16 cellular contexts compared by ENCODE assay signal in genomic region chr12:72612171-72612570, GRCh38.
"Had no signal": no experiment of that assay in that cellular context is flagged by ENCODE, and none has a peak within 500 bp of the region (broad histone marks: within the 10 kb centered on the region; RNA-seq: fewer than 3 reads in every experiment).

No MANE protein-coding gene starts in this region.

- H3K9me3 ChIP-seq: gastroesophageal sphincter, prostate gland, transverse colon, vagina had no signal

- H3K4me1 Mint-ChIP-seq: activated CD8-positive, alpha-beta memory T cell treated with anti-CD3 and anti-CD28 coated beads, Interleukin-2, amount 10 ng/mL, durations not matched to agents 7 days and 5 days; activated naive CD8-positive, alpha-beta T cell treated with anti-CD3 and anti-CD28 coated beads, Interleukin-2, amount 50 U/mL, for 24 hours; immature natural killer cell; nephron progenitor cell had no signal

- H3K4me1 ChIP-seq: gastroesophageal sphincter, heart right ventricle, prostate gland, transverse colon, vagina had no signal

- H3K27ac Mint-ChIP-seq: activated CD4-positive, alpha-beta memory T cell treated with anti-CD3 and anti-CD28 coated beads for 36 hours; activated CD8-positive, alpha-beta memory T cell treated with anti-CD3 and anti-CD28 coated beads, Interleukin-2, amount 10 ng/mL, durations not matched to agents 7 days and 5 days; activated naive CD4-positive, alpha-beta T cell treated with anti-CD3 and anti-CD28 coated beads for 36 hours; activated naive CD8-positive, alpha-beta T cell treated with anti-CD3 and anti-CD28 coated beads, Interleukin-2, amount 50 U/mL, for 24 hours; activated T-helper 2 cell treated with anti-CD3 and anti-CD28 coated beads, Interferon-gamma antibody, Interleukin-2, Interleukin-4, amounts not matched to agents 10 μg/mL and 5 μg/mL and 100 μg/mL, durations not matched to agents 14 hours and 24 hours and 36 hours; immature natural killer cell; nephron progenitor cell had no signal

- H3K27ac ChIP-seq: gastroesophageal sphincter, heart right ventricle, prostate gland, skin epidermis, transverse colon, vagina had no signal

- DNase-seq: activated CD4-positive, alpha-beta memory T cell treated with anti-CD3 and anti-CD28 coated beads for 36 hours; activated CD8-positive, alpha-beta memory T cell treated with anti-CD3 and anti-CD28 coated beads, Interleukin-2, amount 10 ng/mL, durations not matched to agents 7 days and 5 days; activated naive CD4-positive, alpha-beta T cell treated with anti-CD3 and anti-CD28 coated beads for 36 hours; activated naive CD8-positive, alpha-beta T cell treated with anti-CD3 and anti-CD28 coated beads, Interleukin-2, amount 50 U/mL, for 24 hours; activated T-cell treated with anti-CD3 and anti-CD28 coated beads, Interleukin-2, amount 50 U/mL, for 1 hour; heart right ventricle; immature natural killer cell; nephron progenitor cell; right cardiac atrium; stimulated activated naive CD8-positive, alpha-beta T cell treated with anti-CD3 and anti-CD28 coated beads, Interleukin-15, Interleukin-2, amounts not matched to agents 100 U/mL and 50 U/mL, for 24 hours; transverse colon had no signal

- H3K36me3 Mint-ChIP-seq: activated CD4-positive, alpha-beta memory T cell treated with anti-CD3 and anti-CD28 coated beads for 36 hours; activated CD8-positive, alpha-beta memory T cell treated with anti-CD3 and anti-CD28 coated beads, Interleukin-2, amount 10 ng/mL, durations not matched to agents 7 days and 5 days; immature natural killer cell had no signal

- ATAC-seq: activated CD8-positive, alpha-beta memory T cell treated with anti-CD3 and anti-CD28 coated beads, Interleukin-2, amount 10 ng/mL, durations not matched to agents 7 days and 5 days; activated naive CD8-positive, alpha-beta T cell treated with anti-CD3 and anti-CD28 coated beads, Interleukin-2, amount 50 U/mL, for 24 hours; gastroesophageal sphincter; heart right ventricle; right cardiac atrium; stimulated activated naive CD8-positive, alpha-beta T cell treated with anti-CD3 and anti-CD28 coated beads, Interleukin-15, Interleukin-2, amounts not matched to agents 100 U/mL and 50 U/mL, for 24 hours had no signal

- H3K27me3 ChIP-seq: gastroesophageal sphincter, heart right ventricle, transverse colon, vagina had no signal

- H3K27me3 Mint-ChIP-seq: activated CD4-positive, alpha-beta memory T cell treated with anti-CD3 and anti-CD28 coated beads for 36 hours; activated CD8-positive, alpha-beta memory T cell treated with anti-CD3 and anti-CD28 coated beads, Interleukin-2, amount 10 ng/mL, durations not matched to agents 7 days and 5 days; activated naive CD8-positive, alpha-beta T cell treated with anti-CD3 and anti-CD28 coated beads, Interleukin-2, amount 50 U/mL, for 24 hours had no signal

- H3K36me3 ChIP-seq: gastroesophageal sphincter, heart right ventricle, prostate gland, transverse colon, vagina had no signal

- H3K4me3 ChIP-seq: gastroesophageal sphincter, heart right ventricle, prostate gland, skin epidermis, transverse colon, vagina had no signal

- H3K9me3 Mint-ChIP-seq: activated CD4-positive, alpha-beta memory T cell treated with anti-CD3 and anti-CD28 coated beads for 36 hours; activated naive CD4-positive, alpha-beta T cell treated with anti-CD3 and anti-CD28 coated beads for 36 hours; nephron progenitor cell had no signal

- H3K4me3 Mint-ChIP-seq: activated CD4-positive, alpha-beta memory T cell treated with anti-CD3 and anti-CD28 coated beads for 36 hours; activated CD8-positive, alpha-beta memory T cell treated with anti-CD3 and anti-CD28 coated beads, Interleukin-2, amount 10 ng/mL, durations not matched to agents 7 days and 5 days; activated naive CD4-positive, alpha-beta T cell treated with anti-CD3 and anti-CD28 coated beads for 36 hours; activated naive CD8-positive, alpha-beta T cell treated with anti-CD3 and anti-CD28 coated beads, Interleukin-2, amount 50 U/mL, for 24 hours; immature natural killer cell; nephron progenitor cell had no signal
